8 cellular contexts compared by ENCODE assay signal in the genomic region with DNA sequence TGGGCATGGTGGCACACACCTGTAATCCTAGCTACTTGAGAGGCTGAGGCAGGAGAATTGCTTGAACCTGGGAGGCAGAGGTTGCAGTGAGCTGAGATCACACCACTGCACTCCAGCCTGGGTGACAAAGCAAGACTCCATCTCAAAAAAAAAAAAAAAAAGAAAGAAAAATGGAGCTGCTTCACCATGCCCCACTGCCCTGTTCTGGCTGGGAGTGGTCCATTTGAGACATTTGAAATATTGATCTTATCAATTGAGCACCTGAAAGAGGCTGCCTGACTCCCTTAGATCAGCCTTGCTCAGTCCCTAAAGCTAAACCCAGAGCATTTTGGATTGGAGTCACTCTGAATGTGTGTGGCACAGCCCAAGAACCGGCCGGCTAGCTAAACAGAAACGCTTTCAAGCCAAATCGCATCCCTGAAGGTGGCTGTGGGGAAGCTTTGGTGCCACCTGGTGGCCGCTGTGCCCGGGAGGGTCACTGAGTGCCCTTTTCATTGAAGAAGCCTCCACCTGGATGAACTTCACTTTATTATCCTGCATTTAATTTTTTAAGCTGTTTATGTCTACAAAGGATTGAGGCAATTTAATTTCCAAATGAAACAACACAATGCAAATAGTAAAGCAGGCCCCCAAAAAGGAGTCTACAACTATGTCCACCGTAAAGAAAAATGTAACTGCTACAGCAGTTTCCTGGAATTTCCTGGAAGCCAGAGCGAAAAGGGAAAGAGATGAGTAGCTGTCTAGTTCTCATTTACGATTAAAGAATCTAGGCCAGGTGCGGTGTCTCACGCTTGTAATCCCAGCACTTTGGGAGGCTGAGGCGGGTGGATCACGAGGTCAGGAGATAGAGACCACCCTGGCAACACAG.
DNase-seq lines count a peak whose midpoint lies in the region; ATAC-seq and TF ChIP-seq lines count a peak whose summit lies in the region.

No MANE protein-coding gene starts in this region.

- H3K4me3 ChIP-seq in DND-41 (ENCODE audit: low read depth in 1 of 2, low read length in 2 of 2) (no peak overlapping the region), WERI-Rb-1 (ENCODE audit: low read depth, low read length) (no peak overlapping the region)

- ATAC-seq in DND-41 (ENCODE audit: insufficient read depth, low read depth) (peak; percentile 98), HG02852 (IDR thresholded peaks at IDR 0.05; ENCODE audit: unreplicated experiment) (no peak)

- H3K36me3 ChIP-seq in DND-41 (ENCODE audit: insufficient read depth, low read length) (no peaks in the 10 kb centered on the region), WERI-Rb-1 (no peaks in the 10 kb centered on the region)

- H3K4me1 ChIP-seq in DND-41 (ENCODE audit: insufficient read depth, low read length) = peaks cover 3% of the 10 kb centered on the region; the same call in 1 of the 2 replicates

- no peaks in the 10 kb centered on the region for H3K79me2 ChIP-seq in DND-41 (ENCODE audit: insufficient read depth, low read length)

- H3K9me3 ChIP-seq in DND-41 (ENCODE audit: insufficient read depth, low read length, severe bottlenecking) (no peaks in the 10 kb centered on the region), WERI-Rb-1 (ENCODE audit: severe bottlenecking) (no peaks in the 10 kb centered on the region)

- H3K4me2 ChIP-seq in DND-41 (ENCODE audit: insufficient read depth, low read length) = peak overlapping the region; percentile 59

- no peaks in the 10 kb centered on the region for H4K20me1 ChIP-seq in DND-41 (ENCODE audit: insufficient read depth, low read length)

- no peak overlapping the region for H3K9ac ChIP-seq in DND-41 (ENCODE audit: low read depth, low read length)

- peaks cover 7% of the 10 kb centered on the region for H3K27me3 ChIP-seq in DND-41 (ENCODE audit: insufficient read depth, low read length, poor library complexity)
- no peaks in the 10 kb centered on the region for H3K27me3 ChIP-seq in WERI-Rb-1 (ENCODE audit: insufficient read depth, low read depth, severe bottlenecking)

- 0 out of 2 replicates have a peak overlapping the region, but pooled peaks have one; percentile 68 for H2AFZ ChIP-seq in DND-41 (ENCODE audit: low read depth, low read length)

- DNase-seq in DND-41 = peak; percentile 76
- DNase-seq in HCEC 1CT = peak; percentile 43
- DNase-seq in NCI-H2107 (lab: John Stamatoyannopoulos, UW) = peak; percentile 59
- peak; percentile 65 for DNase-seq in WERI-Rb-1
- DNase-seq in brain pericyte (ENCODE audit: low read depth, low spot score) = peak; percentile 26
- DNase-seq in inferior parietal cortex (ENCODE audit: extremely low spot score) = peak; percentile 91
- peak; percentile 85 for DNase-seq in stimulated activated CD4-positive, alpha-beta T cell treated with anti-CD3 and anti-CD28 coated beads, Interleukin-15, amount 100 ng/mL, for 24 hours

- TF ChIP-seq CTCF in DND-41 (IDR thresholded peaks at IDR 0.05; ENCODE audit: borderline replicate concordance, extremely low read depth, low read length, poor library complexity, severe bottlenecking) (peak; percentile 96), WERI-Rb-1 (IDR thresholded peaks at IDR 0.05; ENCODE audit: low read depth, low read length) (peak; percentile 75)

- H3K27ac ChIP-seq in DND-41 (ENCODE audit: low read length) (no peak overlapping the region), WERI-Rb-1 (no peak overlapping the region)

Comparison
In these comparisons a context has a peak if more than half of its experiments do, and no peak if none do; other contexts are left out.
1. DNase-seq: peak in every context shown above with its lines; median percentile 91 in inferior parietal cortex; 85 in stimulated activated CD4-positive, alpha-beta T cell treated with anti-CD3 and anti-CD28 coated beads, Interleukin-15, amount 100 ng/mL, for 24 hours; 76 in DND-41; 65 in WERI-Rb-1; 59 in NCI-H2107; 43 in HCEC 1CT; 26 in brain pericyte.